ENCODE assay signal across 2 cellular contexts in the genomic region with DNA sequence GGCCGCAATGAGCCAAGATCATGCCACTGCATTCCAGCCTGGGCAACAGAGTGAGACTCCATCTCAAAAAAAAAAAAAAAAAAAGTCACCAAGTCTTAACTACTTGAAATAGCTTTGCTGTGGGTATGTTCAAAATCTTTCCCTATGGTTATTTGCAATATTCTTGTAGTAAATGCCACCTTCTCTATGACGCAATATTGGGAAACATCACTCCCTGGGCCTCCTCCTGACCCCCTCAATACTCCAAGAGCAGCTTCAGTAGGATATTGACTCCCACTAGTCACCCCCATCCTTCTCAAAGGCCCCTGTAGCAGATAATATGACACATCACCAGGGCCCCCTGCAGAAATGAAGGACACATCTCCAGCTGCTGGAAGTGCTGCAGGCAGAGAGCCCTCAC.
TF ChIP-seq lines count a peak whose summit lies in the region.

No MANE protein-coding gene starts in this region.

TF ChIP-seq in IMR-90, 13 proteins besides CTCF, POLR2A, EP300 and RAD21:
- peak; percentile 50; the same call in 1 of the 2 replicates for TF ChIP-seq CEBPB (IDR thresholded peaks at IDR 0.05; ENCODE audit: low read depth, low read length)
- TF ChIP-seq, protein P1, sequence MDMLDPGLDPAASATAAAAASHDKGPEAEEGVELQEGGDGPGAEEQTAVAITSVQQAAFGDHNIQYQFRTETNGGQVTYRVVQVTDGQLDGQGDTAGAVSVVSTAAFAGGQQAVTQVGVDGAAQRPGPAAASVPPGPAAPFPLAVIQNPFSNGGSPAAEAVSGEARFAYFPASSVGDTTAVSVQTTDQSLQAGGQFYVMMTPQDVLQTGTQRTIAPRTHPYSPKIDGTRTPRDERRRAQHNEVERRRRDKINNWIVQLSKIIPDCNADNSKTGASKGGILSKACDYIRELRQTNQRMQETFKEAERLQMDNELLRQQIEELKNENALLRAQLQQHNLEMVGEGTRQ (IDR thresholded peaks at IDR 0.05; ENCODE audit: low read depth, low read length), result no peak
TF ChIP-seq in IMR-90: peak in this region for 1.

TF ChIP-seq in K562, 482 proteins besides CTCF, POLR2A, EP300 and RAD21:
- TF ChIP-seq TAF1 (IDR thresholded peaks at IDR 0.05; ENCODE audit: control insufficient read depth, extremely low read depth, insufficient read depth, low read length, severe bottlenecking), result no peak
- TF ChIP-seq XRCC5 (IDR thresholded peaks at IDR 0.05; ENCODE audit: low read depth, low read length), result no peak
- TF ChIP-seq ZNF707 (CRISPR knock-in tag; conservative IDR thresholded peaks at IDR 0.05), result no peak
- TF ChIP-seq MAFG (tag; conservative IDR thresholded peaks at IDR 0.05), result no peak
- TF ChIP-seq ZNF124 (CRISPR knock-in tag; IDR thresholded peaks at IDR 0.05), result no peak
- TF ChIP-seq CEBPG (CRISPR knock-in tag; IDR thresholded peaks at IDR 0.05), result no peak
- peak; percentile 12 to 47; a peak in 2 of 4 replicates for TF ChIP-seq CEBPG (tag; conservative IDR thresholded peaks at IDR 0.05 in 1 of 2, IDR thresholded peaks at IDR 0.05 in 1 of 2)
- TF ChIP-seq JUN (IDR thresholded peaks at IDR 0.05; ENCODE audit: borderline replicate concordance, low read depth, low read length), result no peak
- TF ChIP-seq JUN (CRISPR knock-in tag; IDR thresholded peaks at IDR 0.05; ENCODE audit: borderline replicate concordance), result no peak
